1 cellular context compared by ENCODE assay signal in the genomic region with DNA sequence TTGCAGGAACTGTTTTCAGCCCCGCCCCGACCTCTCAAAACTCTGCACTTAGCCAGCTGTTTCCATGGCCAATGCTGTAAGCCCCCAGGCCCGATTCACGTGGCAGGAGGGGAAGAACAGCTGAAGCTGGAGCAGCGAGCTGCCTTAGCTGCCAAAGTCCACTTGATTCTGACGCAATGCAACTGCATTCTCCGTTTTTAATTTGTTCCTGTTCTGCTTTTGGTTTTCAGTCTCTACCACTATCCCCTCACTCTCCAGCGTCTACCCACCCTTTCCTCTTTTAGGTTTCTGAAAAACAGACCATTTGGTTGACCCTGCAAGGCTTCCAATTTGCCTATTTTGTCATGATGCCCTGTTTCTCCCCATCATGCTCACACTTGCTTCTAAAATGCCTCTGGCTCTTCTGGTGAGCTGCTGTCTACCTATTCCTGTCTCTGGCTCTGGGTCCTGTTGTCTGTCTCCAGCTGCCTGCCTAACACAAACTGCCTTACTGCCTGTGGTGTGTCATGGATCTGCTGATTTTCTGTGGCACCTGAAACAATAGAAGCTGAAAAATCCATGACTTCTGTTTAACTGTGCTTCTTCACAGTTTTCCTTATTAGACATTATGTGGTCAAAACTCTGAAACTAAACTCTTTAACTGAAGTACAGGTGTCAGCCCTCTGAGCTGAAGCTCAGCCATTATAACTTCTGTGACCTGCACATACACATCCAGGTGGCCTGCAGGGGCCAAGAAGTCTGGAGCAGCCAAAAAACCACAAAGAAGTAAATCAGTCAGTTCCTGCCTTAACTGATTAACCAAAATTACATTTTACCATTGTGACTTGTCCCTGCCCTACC.
A peak's percentile ranks its signal among the peaks of the same experiment; 100 is the strongest.
TF ChIP-seq lines count a peak whose summit lies in the region.

No MANE protein-coding gene starts in this region.

TF ChIP-seq in GM12878, 131 proteins besides CTCF, POLR2A, EP300 and RAD21 (continued from another document and continues in another):
- TF ChIP-seq BCL3 (IDR thresholded peaks at IDR 0.05; ENCODE audit: borderline replicate concordance, insufficient read depth, low read depth, low read length, poor library complexity, severe bottlenecking) = no peak
- TF ChIP-seq, protein P1, sequence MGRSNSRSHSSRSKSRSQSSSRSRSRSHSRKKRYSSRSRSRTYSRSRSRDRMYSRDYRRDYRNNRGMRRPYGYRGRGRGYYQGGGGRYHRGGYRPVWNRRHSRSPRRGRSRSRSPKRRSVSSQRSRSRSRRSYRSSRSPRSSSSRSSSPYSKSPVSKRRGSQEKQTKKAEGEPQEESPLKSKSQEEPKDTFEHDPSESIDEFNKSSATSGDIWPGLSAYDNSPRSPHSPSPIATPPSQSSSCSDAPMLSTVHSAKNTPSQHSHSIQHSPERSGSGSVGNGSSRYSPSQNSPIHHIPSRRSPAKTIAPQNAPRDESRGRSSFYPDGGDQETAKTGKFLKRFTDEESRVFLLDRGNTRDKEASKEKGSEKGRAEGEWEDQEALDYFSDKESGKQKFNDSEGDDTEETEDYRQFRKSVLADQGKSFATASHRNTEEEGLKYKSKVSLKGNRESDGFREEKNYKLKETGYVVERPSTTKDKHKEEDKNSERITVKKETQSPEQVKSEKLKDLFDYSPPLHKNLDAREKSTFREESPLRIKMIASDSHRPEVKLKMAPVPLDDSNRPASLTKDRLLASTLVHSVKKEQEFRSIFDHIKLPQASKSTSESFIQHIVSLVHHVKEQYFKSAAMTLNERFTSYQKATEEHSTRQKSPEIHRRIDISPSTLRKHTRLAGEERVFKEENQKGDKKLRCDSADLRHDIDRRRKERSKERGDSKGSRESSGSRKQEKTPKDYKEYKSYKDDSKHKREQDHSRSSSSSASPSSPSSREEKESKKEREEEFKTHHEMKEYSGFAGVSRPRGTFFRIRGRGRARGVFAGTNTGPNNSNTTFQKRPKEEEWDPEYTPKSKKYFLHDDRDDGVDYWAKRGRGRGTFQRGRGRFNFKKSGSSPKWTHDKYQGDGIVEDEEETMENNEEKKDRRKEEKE (IDR thresholded peaks at IDR 0.05) = no peak
- TF ChIP-seq TAF1 (IDR thresholded peaks at IDR 0.05; ENCODE audit: borderline replicate concordance, low read depth, low read length) = no peak
- TF ChIP-seq, protein P2, sequence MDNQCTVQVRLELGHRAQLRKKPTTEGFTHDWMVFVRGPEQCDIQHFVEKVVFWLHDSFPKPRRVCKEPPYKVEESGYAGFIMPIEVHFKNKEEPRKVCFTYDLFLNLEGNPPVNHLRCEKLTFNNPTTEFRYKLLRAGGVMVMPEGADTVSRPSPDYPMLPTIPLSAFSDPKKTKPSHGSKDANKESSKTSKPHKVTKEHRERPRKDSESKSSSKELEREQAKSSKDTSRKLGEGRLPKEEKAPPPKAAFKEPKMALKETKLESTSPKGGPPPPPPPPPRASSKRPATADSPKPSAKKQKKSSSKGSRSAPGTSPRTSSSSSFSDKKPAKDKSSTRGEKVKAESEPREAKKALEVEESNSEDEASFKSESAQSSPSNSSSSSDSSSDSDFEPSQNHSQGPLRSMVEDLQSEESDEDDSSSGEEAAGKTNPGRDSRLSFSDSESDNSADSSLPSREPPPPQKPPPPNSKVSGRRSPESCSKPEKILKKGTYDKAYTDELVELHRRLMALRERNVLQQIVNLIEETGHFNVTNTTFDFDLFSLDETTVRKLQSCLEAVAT (IDR thresholded peaks at IDR 0.05) = peak; percentile 36
- TF ChIP-seq ZZZ3 (IDR thresholded peaks at IDR 0.05; ENCODE audit: control insufficient read depth, insufficient read length, low read depth) = no peak
- TF ChIP-seq, protein P3, sequence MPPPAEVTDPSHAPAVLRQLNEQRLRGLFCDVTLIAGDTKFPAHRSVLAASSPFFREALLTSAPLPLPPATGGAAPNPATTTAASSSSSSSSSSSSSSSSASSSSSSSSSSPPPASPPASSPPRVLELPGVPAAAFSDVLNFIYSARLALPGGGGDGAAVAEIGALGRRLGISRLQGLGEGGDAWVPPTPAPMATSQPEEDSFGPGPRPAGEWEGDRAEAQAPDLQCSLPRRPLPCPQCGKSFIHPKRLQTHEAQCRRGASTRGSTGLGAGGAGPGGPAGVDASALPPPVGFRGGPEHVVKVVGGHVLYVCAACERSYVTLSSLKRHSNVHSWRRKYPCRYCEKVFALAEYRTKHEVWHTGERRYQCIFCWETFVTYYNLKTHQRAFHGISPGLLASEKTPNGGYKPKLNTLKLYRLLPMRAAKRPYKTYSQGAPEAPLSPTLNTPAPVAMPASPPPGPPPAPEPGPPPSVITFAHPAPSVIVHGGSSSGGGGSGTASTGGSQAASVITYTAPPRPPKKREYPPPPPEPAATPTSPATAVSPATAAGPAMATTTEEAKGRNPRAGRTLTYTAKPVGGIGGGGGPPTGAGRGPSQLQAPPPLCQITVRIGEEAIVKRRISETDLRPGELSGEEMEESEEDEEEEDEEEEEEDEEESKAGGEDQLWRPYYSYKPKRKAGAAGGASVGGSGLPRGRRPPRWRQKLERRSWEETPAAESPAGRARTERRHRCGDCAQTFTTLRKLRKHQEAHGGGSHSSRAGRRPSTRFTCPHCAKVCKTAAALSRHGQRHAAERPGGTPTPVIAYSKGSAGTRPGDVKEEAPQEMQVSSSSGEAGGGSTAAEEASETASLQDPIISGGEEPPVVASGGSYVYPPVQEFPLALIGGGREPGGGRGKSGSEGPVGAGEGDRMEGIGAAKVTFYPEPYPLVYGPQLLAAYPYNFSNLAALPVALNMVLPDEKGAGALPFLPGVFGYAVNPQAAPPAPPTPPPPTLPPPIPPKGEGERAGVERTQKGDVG (CRISPR knock-in tag; IDR thresholded peaks at IDR 0.05) = no peak
- TF ChIP-seq, protein P4, sequence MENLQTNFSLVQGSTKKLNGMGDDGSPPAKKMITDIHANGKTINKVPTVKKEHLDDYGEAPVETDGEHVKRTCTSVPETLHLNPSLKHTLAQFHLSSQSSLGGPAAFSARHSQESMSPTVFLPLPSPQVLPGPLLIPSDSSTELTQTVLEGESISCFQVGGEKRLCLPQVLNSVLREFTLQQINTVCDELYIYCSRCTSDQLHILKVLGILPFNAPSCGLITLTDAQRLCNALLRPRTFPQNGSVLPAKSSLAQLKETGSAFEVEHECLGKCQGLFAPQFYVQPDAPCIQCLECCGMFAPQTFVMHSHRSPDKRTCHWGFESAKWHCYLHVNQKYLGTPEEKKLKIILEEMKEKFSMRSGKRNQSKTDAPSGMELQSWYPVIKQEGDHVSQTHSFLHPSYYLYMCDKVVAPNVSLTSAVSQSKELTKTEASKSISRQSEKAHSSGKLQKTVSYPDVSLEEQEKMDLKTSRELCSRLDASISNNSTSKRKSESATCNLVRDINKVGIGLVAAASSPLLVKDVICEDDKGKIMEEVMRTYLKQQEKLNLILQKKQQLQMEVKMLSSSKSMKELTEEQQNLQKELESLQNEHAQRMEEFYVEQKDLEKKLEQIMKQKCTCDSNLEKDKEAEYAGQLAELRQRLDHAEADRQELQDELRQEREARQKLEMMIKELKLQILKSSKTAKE (IDR thresholded peaks at IDR 0.05; ENCODE audit: low read depth, poor library complexity, severe bottlenecking) = no peak
- TF ChIP-seq, protein P5, sequence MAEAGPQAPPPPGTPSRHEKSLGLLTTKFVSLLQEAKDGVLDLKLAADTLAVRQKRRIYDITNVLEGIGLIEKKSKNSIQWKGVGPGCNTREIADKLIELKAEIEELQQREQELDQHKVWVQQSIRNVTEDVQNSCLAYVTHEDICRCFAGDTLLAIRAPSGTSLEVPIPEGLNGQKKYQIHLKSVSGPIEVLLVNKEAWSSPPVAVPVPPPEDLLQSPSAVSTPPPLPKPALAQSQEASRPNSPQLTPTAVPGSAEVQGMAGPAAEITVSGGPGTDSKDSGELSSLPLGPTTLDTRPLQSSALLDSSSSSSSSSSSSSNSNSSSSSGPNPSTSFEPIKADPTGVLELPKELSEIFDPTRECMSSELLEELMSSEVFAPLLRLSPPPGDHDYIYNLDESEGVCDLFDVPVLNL (IDR thresholded peaks at IDR 0.05; ENCODE audit: low read depth, low read length) = no peak
- TF ChIP-seq POLR2AphosphoS2 (IDR thresholded peaks at IDR 0.05; ENCODE audit: low read depth, low read length) = no peak
- no peak for TF ChIP-seq POLR2AphosphoS5 (IDR thresholded peaks at IDR 0.05; ENCODE audit: low read length)
- no peak for TF ChIP-seq CBFB (IDR thresholded peaks at IDR 0.05; ENCODE audit: low read depth)
- no peak for TF ChIP-seq EZH2 (IDR thresholded peaks at IDR 0.05; ENCODE audit: borderline replicate concordance, control insufficient read depth, low read depth, low read length)
- TF ChIP-seq ZBTB11 (CRISPR knock-in tag; IDR thresholded peaks at IDR 0.05) = no peak
- no peak for TF ChIP-seq RFX5 (IDR thresholded peaks at IDR 0.05; ENCODE audit: low read depth, low read length)
- no peak for TF ChIP-seq TARDBP (IDR thresholded peaks at IDR 0.05; ENCODE audit: borderline replicate concordance)
- TF ChIP-seq CREM (IDR thresholded peaks at IDR 0.05; ENCODE audit: low read depth) = peak; percentile 72
- TF ChIP-seq GABPA (IDR thresholded peaks at IDR 0.05; ENCODE audit: low read depth) = no peak
- 0 out of 2 replicates have a peak, but pooled peaks have one; percentile 34 for TF ChIP-seq MAX (IDR thresholded peaks at IDR 0.05; ENCODE audit: low read depth, low read length)
- TF ChIP-seq GATAD2B (conservative IDR thresholded peaks at IDR 0.05; ENCODE audit: low read depth) = no peak
- peak; percentile 75; the same call in 1 of the 2 replicates for TF ChIP-seq SPI1 (IDR thresholded peaks at IDR 0.05; ENCODE audit: borderline replicate concordance, insufficient read depth, low read depth, low read length)
- TF ChIP-seq FOS (IDR thresholded peaks at IDR 0.05; ENCODE audit: borderline replicate concordance, extremely low read depth, insufficient read length) = no peak
- no peak for TF ChIP-seq FOXK2 (IDR thresholded peaks at IDR 0.05)
- TF ChIP-seq SP1 (IDR thresholded peaks at IDR 0.05; ENCODE audit: low read depth, low read length) = no peak
- no peak for TF ChIP-seq BACH1 (IDR thresholded peaks at IDR 0.05; ENCODE audit: borderline replicate concordance)
- no peak for TF ChIP-seq ATF2 (IDR thresholded peaks at IDR 0.05; ENCODE audit: low read length)
- peak; percentile 97 for TF ChIP-seq MTA2 (IDR thresholded peaks at IDR 0.05; ENCODE audit: low read depth)
- no peak for TF ChIP-seq RELA (IDR thresholded peaks at IDR 0.05; ENCODE audit: borderline replicate concordance, partially characterized antibody)
- TF ChIP-seq HCFC1 (IDR thresholded peaks at IDR 0.05; ENCODE audit: low read length) = no peak
- TF ChIP-seq, protein P6, sequence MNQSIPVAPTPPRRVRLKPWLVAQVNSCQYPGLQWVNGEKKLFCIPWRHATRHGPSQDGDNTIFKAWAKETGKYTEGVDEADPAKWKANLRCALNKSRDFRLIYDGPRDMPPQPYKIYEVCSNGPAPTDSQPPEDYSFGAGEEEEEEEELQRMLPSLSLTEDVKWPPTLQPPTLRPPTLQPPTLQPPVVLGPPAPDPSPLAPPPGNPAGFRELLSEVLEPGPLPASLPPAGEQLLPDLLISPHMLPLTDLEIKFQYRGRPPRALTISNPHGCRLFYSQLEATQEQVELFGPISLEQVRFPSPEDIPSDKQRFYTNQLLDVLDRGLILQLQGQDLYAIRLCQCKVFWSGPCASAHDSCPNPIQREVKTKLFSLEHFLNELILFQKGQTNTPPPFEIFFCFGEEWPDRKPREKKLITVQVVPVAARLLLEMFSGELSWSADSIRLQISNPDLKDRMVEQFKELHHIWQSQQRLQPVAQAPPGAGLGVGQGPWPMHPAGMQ (IDR thresholded peaks at IDR 0.05; ENCODE audit: borderline replicate concordance) = no peak
